23 cellular contexts compared by ENCODE assay signal in genomic region chr15:23516866-23517265, GRCh38. TPM values are rescaled to one million over a fixed set of nuclear protein-coding genes. Genes with fewer than 3 reads are reported as not detected.
"Had no signal": no experiment of that assay in that cellular context is flagged by ENCODE, and none has a peak within 500 bp of the region (broad histone marks: within the 10 kb centered on the region; RNA-seq: fewer than 3 reads in every experiment).

No MANE protein-coding gene starts in this region.

- ATAC-seq: activated CD8-positive, alpha-beta T cell treated with anti-CD3 and anti-CD28 coated beads for 36 hours; Panc1 had no signal

- DNase-seq: activated CD4-positive, alpha-beta T cell treated with anti-CD3 and anti-CD28 coated beads, Interleukin-2, amount 10 ng/mL, durations not matched to agents 24 days and 14 days; activated CD4-positive, alpha-beta T cell treated with anti-CD3 and anti-CD28 coated beads, Interleukin-2, amount 50 U/mL, for 4 hours; activated CD8-positive, alpha-beta T cell treated with anti-CD3 and anti-CD28 coated beads for 36 hours; activated gamma-delta T cell; activated naive CD4-positive, alpha-beta T cell treated with Interleukin-2 at 50 U/mL for 16 hours; activated naive CD8-positive, alpha-beta T cell treated with anti-CD3 and anti-CD28 coated beads, Interleukin-2, amount 10 ng/mL, durations not matched to agents 7 days and 5 days; activated T-cell treated with anti-CD3 and anti-CD28 coated beads, Interleukin-2, amount 50 U/mL, for 1 hour; Karpas-422; NCI-H1105; NCI-H1417 treated with DMSO at 0.1 percent for 48 hours; NCI-H187 treated with DMSO at 0.1 percent for 48 hours; NCI-H2081 treated with DMSO at 0.1 percent for 48 hours; NCI-H226; NCI-H446 treated with DMSO at 0.1 percent for 48 hours; NCI-H524; NCI-H69; NCI-H82; SHP77; SJCRH30; SK-N-SH had no signal

RNA-seq across cellular contexts. Expression of gene MKRN3, which starts 48.6 kb away (rescaled TPM):
- total RNA-seq: cardiac muscle cell, MCF 10A had no signal
- polyA plus RNA-seq: cardiac muscle cell had no signal
